1 cellular context compared by ENCODE assay signal in the genomic region with DNA sequence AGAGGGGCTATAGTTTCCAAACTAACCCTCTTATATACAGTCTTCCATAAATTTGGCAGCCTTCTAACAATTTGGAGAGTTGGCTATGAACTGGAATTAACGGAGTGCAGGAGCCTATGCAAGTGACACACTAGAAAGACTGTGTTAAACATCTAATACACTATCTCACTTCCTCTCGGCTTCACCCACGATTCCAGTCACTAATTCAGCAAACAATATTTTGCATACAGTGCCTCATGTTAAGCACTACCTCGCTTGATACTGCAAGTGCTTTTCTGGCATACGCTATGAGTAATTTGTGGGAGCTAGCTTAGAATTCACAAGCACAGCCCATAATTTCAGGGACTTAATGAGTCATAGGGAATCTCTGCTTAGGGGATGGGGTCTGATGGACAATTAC.
TF ChIP-seq lines count a peak whose summit lies in the region.

No MANE protein-coding gene starts in this region.

TF ChIP-seq in GM12878, 131 proteins besides CTCF, POLR2A, EP300 and RAD21:
- TF ChIP-seq, protein P1, sequence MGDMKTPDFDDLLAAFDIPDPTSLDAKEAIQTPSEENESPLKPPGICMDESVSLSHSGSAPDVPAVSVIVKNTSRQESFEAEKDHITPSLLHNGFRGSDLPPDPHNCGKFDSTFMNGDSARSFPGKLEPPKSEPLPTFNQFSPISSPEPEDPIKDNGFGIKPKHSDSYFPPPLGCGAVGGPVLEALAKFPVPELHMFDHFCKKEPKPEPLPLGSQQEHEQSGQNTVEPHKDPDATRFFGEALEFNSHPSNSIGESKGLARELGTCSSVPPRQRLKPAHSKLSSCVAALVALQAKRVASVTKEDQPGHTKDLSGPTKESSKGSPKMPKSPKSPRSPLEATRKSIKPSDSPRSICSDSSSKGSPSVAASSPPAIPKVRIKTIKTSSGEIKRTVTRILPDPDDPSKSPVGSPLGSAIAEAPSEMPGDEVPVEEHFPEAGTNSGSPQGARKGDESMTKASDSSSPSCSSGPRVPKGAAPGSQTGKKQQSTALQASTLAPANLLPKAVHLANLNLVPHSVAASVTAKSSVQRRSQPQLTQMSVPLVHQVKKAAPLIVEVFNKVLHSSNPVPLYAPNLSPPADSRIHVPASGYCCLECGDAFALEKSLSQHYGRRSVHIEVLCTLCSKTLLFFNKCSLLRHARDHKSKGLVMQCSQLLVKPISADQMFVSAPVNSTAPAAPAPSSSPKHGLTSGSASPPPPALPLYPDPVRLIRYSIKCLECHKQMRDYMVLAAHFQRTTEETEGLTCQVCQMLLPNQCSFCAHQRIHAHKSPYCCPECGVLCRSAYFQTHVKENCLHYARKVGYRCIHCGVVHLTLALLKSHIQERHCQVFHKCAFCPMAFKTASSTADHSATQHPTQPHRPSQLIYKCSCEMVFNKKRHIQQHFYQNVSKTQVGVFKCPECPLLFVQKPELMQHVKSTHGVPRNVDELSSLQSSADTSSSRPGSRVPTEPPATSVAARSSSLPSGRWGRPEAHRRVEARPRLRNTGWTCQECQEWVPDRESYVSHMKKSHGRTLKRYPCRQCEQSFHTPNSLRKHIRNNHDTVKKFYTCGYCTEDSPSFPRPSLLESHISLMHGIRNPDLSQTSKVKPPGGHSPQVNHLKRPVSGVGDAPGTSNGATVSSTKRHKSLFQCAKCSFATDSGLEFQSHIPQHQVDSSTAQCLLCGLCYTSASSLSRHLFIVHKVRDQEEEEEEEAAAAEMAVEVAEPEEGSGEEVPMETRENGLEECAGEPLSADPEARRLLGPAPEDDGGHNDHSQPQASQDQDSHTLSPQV (IDR thresholded peaks at IDR 0.05), result no peak
- TF ChIP-seq TAF1 (IDR thresholded peaks at IDR 0.05; ENCODE audit: borderline replicate concordance, low read depth, low read length), result no peak
- TF ChIP-seq KDM1A (IDR thresholded peaks at IDR 0.05; ENCODE audit: borderline replicate concordance), result no peak
- no peak for TF ChIP-seq TCF12 (IDR thresholded peaks at IDR 0.05; ENCODE audit: low read depth, low read length)
- no peak for TF ChIP-seq RAD51 (IDR thresholded peaks at IDR 0.05)
- peak; percentile 68; the same call in 1 of the 2 replicates for TF ChIP-seq SPI1 (IDR thresholded peaks at IDR 0.05; ENCODE audit: borderline replicate concordance, insufficient read depth, low read depth, low read length)
- no peak for TF ChIP-seq PAX5 (IDR thresholded peaks at IDR 0.05; ENCODE audit: borderline replicate concordance, low read depth, low read length)
- no peak for TF ChIP-seq LARP7 (IDR thresholded peaks at IDR 0.05)
- no peak for TF ChIP-seq SMARCA5 (IDR thresholded peaks at IDR 0.05)
